In genomic region chr11:118565062-118565461, GRCh38 we compare ENCODE assay signal across 8 cellular contexts. TPM values are rescaled to one million over a fixed set of nuclear protein-coding genes. Genes with fewer than 3 reads are reported as not detected.
DNase-seq lines count a peak whose midpoint lies in the region; ATAC-seq, FAIRE-seq and TF ChIP-seq lines count a peak whose summit lies in the region.

No MANE protein-coding gene starts in this region.

- peaks cover 8% of the 10 kb centered on the region for H3K4me1 Mint-ChIP-seq in CD14-positive monocyte

- H3K27ac ChIP-seq in OCI-LY7 (ENCODE audit: low read depth, low read length, poor library complexity, severe bottlenecking) = no peak overlapping the region
- peak overlapping the region; percentile 75 to 88 (median 83) for H3K27ac ChIP-seq in esophagus squamous epithelium
- no peak overlapping the region for H3K27ac ChIP-seq in pancreas

- H3K9me3 Mint-ChIP-seq in CD14-positive monocyte = no peaks in the 10 kb centered on the region

- H3K9me2 ChIP-seq in OCI-LY7 (ENCODE audit: insufficient read depth, low read length) = no peaks in the 10 kb centered on the region

- H4K20me1 ChIP-seq in OCI-LY7 (ENCODE audit: insufficient read depth, low read length) = no peaks in the 10 kb centered on the region

- H3K4me3 Mint-ChIP-seq in CD14-positive monocyte = peak overlapping the region; percentile 48 to 60

- no peaks in the 10 kb centered on the region for H3K79me2 ChIP-seq in OCI-LY7 (ENCODE audit: insufficient read depth, low read depth, low read length)

- no peaks in the 10 kb centered on the region for H3K27me3 ChIP-seq in esophagus squamous epithelium
- H3K27me3 ChIP-seq in pancreas = no peaks in the 10 kb centered on the region

- CTCF ChIA-PET in OCI-LY7 (lab: Charles Lee; ENCODE audit: unreplicated experiment) = no interaction called here

- H3K27me3 Mint-ChIP-seq in CD14-positive monocyte (ENCODE audit: low read depth in 3 of 3) = peaks cover 0 to 2% (median 2%) of the 10 kb centered on the region in 3 donors

- no TSS peak for BruUV-seq in OCI-LY7 (replicated peaks; lab: Mats Ljungman, UMichigan)

- DNase-seq in CD14-positive monocyte (ENCODE audit: low spot score) (no peak), OCI-LY7 (ENCODE audit: low spot score) (no peak), esophagus squamous epithelium (lab: John Stamatoyannopoulos, UW) (no peak), pancreas (no peak), NAMALWA (ENCODE audit: low spot score) (no peak)

- FAIRE-seq in pancreas (lab: Jason Lieb, UNC) = no peak

- peak overlapping the region in 3 of 7 donors; percentile 24 to 88 (median 63) for H3K27ac Mint-ChIP-seq in CD14-positive monocyte

- peak overlapping the region; percentile 31 for H3K4me2 ChIP-seq in OCI-LY7 (ENCODE audit: low read length)

- H3K4me1 ChIP-seq in OCI-LY7 (ENCODE audit: insufficient read depth, low read length, poor library complexity, severe bottlenecking) (no peaks in the 10 kb centered on the region), esophagus squamous epithelium (peaks cover 0 to 19% (median 0%) of the 10 kb centered on the region in 3 donors), pancreas (no peaks in the 10 kb centered on the region)

- H3K36me3 ChIP-seq in OCI-LY7 (ENCODE audit: insufficient read depth, low read length) (no peaks in the 10 kb centered on the region), esophagus squamous epithelium (peaks cover 0 to 5% (median 0%) of the 10 kb centered on the region in 3 donors), pancreas (no peaks in the 10 kb centered on the region)

- H3K9me3 ChIP-seq in OCI-LY7 (ENCODE audit: low read length) (no peaks in the 10 kb centered on the region), esophagus squamous epithelium (no peaks in the 10 kb centered on the region), pancreas (no peaks in the 10 kb centered on the region)

- no peak overlapping the region for H2AFZ ChIP-seq in OCI-LY7 (ENCODE audit: low read length)

- peak overlapping the region; percentile 21 for H3K4me3 ChIP-seq in OCI-LY7 (ENCODE audit: low read depth, low read length, poor library complexity, severe bottlenecking)
- H3K4me3 ChIP-seq in esophagus squamous epithelium = peak overlapping the region; percentile 52 to 75 (median 66)
- peak overlapping the region in 2 of 4 donors; percentile 55 to 64 for H3K4me3 ChIP-seq in pancreas

- TF ChIP-seq CTCF in CD14-positive monocyte (IDR thresholded peaks at IDR 0.05) (no peak), OCI-LY7 (conservative IDR thresholded peaks at IDR 0.05; ENCODE audit: low read length) (no peak), esophagus squamous epithelium (IDR thresholded peaks at IDR 0.05) (no peak), pancreas (IDR thresholded peaks at IDR 0.05) (no peak)

- intact Hi-C loops in CD14-positive monocyte (cut with micrococcal nuclease) = no loop called here
- intact Hi-C loops in OCI-LY7 (cut with micrococcal nuclease; ENCODE audit: unreplicated experiment) = loop anchor here (10.0 kb wide), 1 partner anchor 370 kb away; no protein-coding TSS in a partner anchor
- intact Hi-C loops in esophagus squamous epithelium (cut with DNase I) = no loop called here
- intact Hi-C loops in pancreas (cut with DNase I) = no loop called here

- POLR2A ChIA-PET in OCI-LY7 (lab: Charles Lee) = no interaction called here

- H3K36me3 Mint-ChIP-seq in CD14-positive monocyte = peaks cover 0 to 4% of the 10 kb centered on the region in 2 donors

- 20 to 25% methylated on average over 1 to 5 of the region's 5 CpGs for WGBS in esophagus squamous epithelium, 2 donors
- 26 to 40% methylated on average over 5 of the region's 5 CpGs for WGBS in pancreas, 2 donors

- peak in 3 of 4 donors; percentile 4 to 17 (median 4) for ATAC-seq in pancreas
- ATAC-seq in GM18870 (IDR thresholded peaks at IDR 0.05; ENCODE audit: unreplicated experiment) = no peak
- ATAC-seq in GM19324 (IDR thresholded peaks at IDR 0.05; ENCODE audit: low FRiP score, unreplicated experiment) = no peak
- ATAC-seq in GM21515 (IDR thresholded peaks at IDR 0.05; ENCODE audit: unreplicated experiment) = no peak

- no peak for TF ChIP-seq POLR2A in esophagus squamous epithelium (IDR thresholded peaks at IDR 0.05)

RNA-seq across cellular contexts. Expression of gene IFT46, which starts 0.7 kb away (rescaled TPM):
- polyA plus RNA-seq in CD14-positive monocyte (1 to 10 TPM; 2.8 to 4.8 TPM), pancreas (10 to 100 TPM; 14.4 to 28.2 TPM)
- 17.5 and 17.6 TPM in 2 replicates for total RNA-seq in OCI-LY7 (2014; rRNA removed; shearing (Covaris generic))
- total RNA-seq in OCI-LY7 (2022) (14.6 and 14.7 TPM in 2 replicates), esophagus squamous epithelium (10 to 100 TPM; 13.2 to 25.2 (median 18.6) TPM), pancreas (10 to 100 TPM in 3 of 6 donors, 1 to 10 TPM in 3; 5.7 to 12.4 (median 9.8) TPM)

RNA-seq across cellular contexts. Expression of gene ARCN1, which starts 7.1 kb away (rescaled TPM):
- polyA plus RNA-seq in CD14-positive monocyte (100 to 1,000 TPM in 1 of 2 donors, 10 to 100 TPM in 1; 79.7 to 101 TPM), pancreas (10 to 100 TPM; 39.8 to 67.3 TPM)
- total RNA-seq in OCI-LY7 (2014; rRNA removed; shearing (Covaris generic)) = 51.0 and 55.2 TPM in 2 replicates
- total RNA-seq in OCI-LY7 (2022) (98.9 and 101 TPM in 2 replicates), esophagus squamous epithelium (10 to 100 TPM; 67.8 to 81.6 (median 78.1) TPM), pancreas (100 to 1,000 TPM in 1 of 6 donors, 10 to 100 TPM in 5; 77.0 to 105 (median 92.6) TPM)

RNA-seq across cellular contexts. Expression of gene TMEM25, which starts 34.1 kb away (rescaled TPM):
- polyA plus RNA-seq in CD14-positive monocyte (not detected), pancreas (10 to 100 TPM; 17.4 to 24.9 TPM)
- total RNA-seq in OCI-LY7 (2014; rRNA removed; shearing (Covaris generic)) = 14.0 and 16.0 TPM in 2 replicates
- total RNA-seq in OCI-LY7 (2022) (10.7 and 11.7 TPM in 2 replicates), esophagus squamous epithelium (10 to 100 TPM in 3 of 4 donors, 1 to 10 TPM in 1; 7.0 to 18.0 (median 15.3) TPM), pancreas (10 to 100 TPM; 12.2 to 18.6 (median 14.4) TPM)

RNA-seq across cellular contexts. Expression of gene TTC36, which starts 37.8 kb away (rescaled TPM):
- polyA plus RNA-seq in CD14-positive monocyte = not detected
- total RNA-seq in OCI-LY7 (2014; rRNA removed; shearing (Covaris generic)) = not detected in 2 replicates
- 0.65 and 0.82 TPM in 2 replicates for total RNA-seq in OCI-LY7 (2022)
- under 1 TPM in 2 of 4 donors, not detected in 2; 0.38 to 0.47 TPM for total RNA-seq in esophagus squamous epithelium
- total RNA-seq in pancreas = under 1 TPM; 0.64 to 0.92 (median 0.77) TPM
- under 1 TPM in 1 of 2 donors, not detected in 1; 0.72 TPM for polyA plus RNA-seq in pancreas

RNA-seq across cellular contexts. Expression of gene PHLDB1, which starts 42.4 kb away (rescaled TPM):
- polyA plus RNA-seq in CD14-positive monocyte (not detected), pancreas (100 to 1,000 TPM; 152 to 153 TPM)
- total RNA-seq in OCI-LY7 (2014; rRNA removed; shearing (Covaris generic)) = not detected in 2 replicates
- total RNA-seq in OCI-LY7 (2022) (0.19 and 0.28 TPM in 2 replicates), esophagus squamous epithelium (10 to 100 TPM in 3 of 4 donors, 1 to 10 TPM in 1; 6.7 to 29.8 (median 21.2) TPM), pancreas (10 to 100 TPM; 29.3 to 66.6 (median 41.0) TPM)

Comparison
In these comparisons a context has a peak if more than half of its experiments do, and no peak if none do; other contexts are left out.
1. H3K27ac ChIP-seq: peak in esophagus squamous epithelium (4 of 4); none in OCI-LY7 (single experiment) and pancreas (0 of 4).
2. ATAC-seq: peak in pancreas (3 of 4); none in GM18870 (single experiment), GM19324 (single experiment) and GM21515 (single experiment).